Comparison of ENCODE assay signal across 25 cellular contexts in genomic region chr22:21887841-21888240, GRCh38.
"Had no signal": no experiment of that assay in that cellular context is flagged by ENCODE, and none has a peak within 500 bp of the region (broad histone marks: within the 10 kb centered on the region; RNA-seq: fewer than 3 reads in every experiment).

No MANE protein-coding gene starts in this region.

- H3K36me3 ChIP-seq: stomach, suprapubic skin, thoracic aorta, thyroid gland, tibial artery, tibial nerve, transverse colon, upper lobe of left lung, upper lobe of right lung, uterus, vagina had no signal

- H3K4me1 ChIP-seq: stomach, suprapubic skin, testis, thyroid gland, tibial artery, tibial nerve, transverse colon, upper lobe of left lung, upper lobe of right lung, uterus, vagina had no signal

- FAIRE-seq: urothelium cell line had no signal

- H3K27ac ChIP-seq: stomach, suprapubic skin, testis, thoracic aorta, thyroid gland, tibial artery, tibial nerve, transverse colon, upper lobe of left lung, upper lobe of right lung, uterus, vagina had no signal

- H3K27me3 ChIP-seq: stomach, suprapubic skin, testis, thyroid gland, tibial artery, tibial nerve, transverse colon, upper lobe of left lung, upper lobe of right lung, uterus, vagina had no signal

- H3K4me3 ChIP-seq: stomach, suprapubic skin, testis, thoracic aorta, thyroid gland, tibial artery, tibial nerve, transverse colon, upper lobe of left lung, upper lobe of right lung, uterus, vagina had no signal

- ATAC-seq: stimulated activated effector memory CD8-positive, alpha-beta T cell treated with anti-CD3 and anti-CD28 coated beads, Interleukin-12 subunit alpha, Interleukin-12 subunit beta, amount 100 ng/mL, for 72 hours; stimulated activated memory B cell treated with anti-CD40 and anti-IgM and Interleukin-4, amounts not matched to agents 10 μg/mL and 1 μg/mL and 100 μg/mL, for 72 hours; stimulated activated naive B cell treated with anti-CD40 and anti-IgM and Interleukin-4, amounts not matched to agents 10 μg/mL and 1 μg/mL and 100 μg/mL, for 72 hours; stimulated activated naive CD8-positive, alpha-beta T cell treated with anti-CD3 and anti-CD28 coated beads, Interleukin-15, amount 100 ng/mL, for 72 hours; stimulated activated naive CD8-positive, alpha-beta T cell treated with anti-CD3 and anti-CD28 coated beads, Interleukin-15, Interleukin-2, amounts not matched to agents 100 U/mL and 50 U/mL, for 24 hours; upper lobe of right lung had no signal

- DNase-seq: stimulated activated CD4-positive, alpha-beta T cell treated with anti-CD3 and anti-CD28 coated beads, Interleukin-2, amount 100 ng/mL, for 48 hours; stimulated activated CD4-positive, alpha-beta T cell treated with anti-CD3 and anti-CD28 coated beads, Interleukin-4, amount 100 ng/mL, for 1 hour; stimulated activated CD4-positive, alpha-beta T cell treated with anti-CD3 and anti-CD28 coated beads, Interleukin-4, amount 100 ng/mL, for 24 hours; stimulated activated CD4-positive, alpha-beta T cell treated with anti-CD3 and anti-CD28 coated beads, Interleukin-4, amount 100 ng/mL, for 4 hours; stimulated activated CD8-positive, alpha-beta memory T cell treated with anti-CD3 and anti-CD28 coated beads, Interleukin-4, amount 100 ng/mL, for 48 hours; stimulated activated naive B cell treated with anti-CD40 and anti-IgM and Interleukin-4, amounts not matched to agents 10 μg/mL and 1 μg/mL and 100 μg/mL, for 72 hours; stimulated activated naive CD4-positive, alpha-beta T cell; stimulated activated naive CD8-positive, alpha-beta T cell treated with anti-CD3 and anti-CD28 coated beads, Interleukin-15, amount 100 ng/mL, for 72 hours; stimulated activated naive CD8-positive, alpha-beta T cell treated with anti-CD3 and anti-CD28 coated beads, Interleukin-15, Interleukin-2, amounts not matched to agents 100 U/mL and 50 U/mL, for 24 hours; stomach; substantia nigra; testis; thyroid gland; transverse colon; upper lobe of left lung; upper lobe of right lung; uterus had no signal

- H3K9me3 ChIP-seq: stomach, suprapubic skin, testis, thoracic aorta, thyroid gland, tibial artery, tibial nerve, transverse colon, upper lobe of left lung, upper lobe of right lung, uterus, vagina had no signal
